ENCODE assay signal across 8 cellular contexts in the genomic region with DNA sequence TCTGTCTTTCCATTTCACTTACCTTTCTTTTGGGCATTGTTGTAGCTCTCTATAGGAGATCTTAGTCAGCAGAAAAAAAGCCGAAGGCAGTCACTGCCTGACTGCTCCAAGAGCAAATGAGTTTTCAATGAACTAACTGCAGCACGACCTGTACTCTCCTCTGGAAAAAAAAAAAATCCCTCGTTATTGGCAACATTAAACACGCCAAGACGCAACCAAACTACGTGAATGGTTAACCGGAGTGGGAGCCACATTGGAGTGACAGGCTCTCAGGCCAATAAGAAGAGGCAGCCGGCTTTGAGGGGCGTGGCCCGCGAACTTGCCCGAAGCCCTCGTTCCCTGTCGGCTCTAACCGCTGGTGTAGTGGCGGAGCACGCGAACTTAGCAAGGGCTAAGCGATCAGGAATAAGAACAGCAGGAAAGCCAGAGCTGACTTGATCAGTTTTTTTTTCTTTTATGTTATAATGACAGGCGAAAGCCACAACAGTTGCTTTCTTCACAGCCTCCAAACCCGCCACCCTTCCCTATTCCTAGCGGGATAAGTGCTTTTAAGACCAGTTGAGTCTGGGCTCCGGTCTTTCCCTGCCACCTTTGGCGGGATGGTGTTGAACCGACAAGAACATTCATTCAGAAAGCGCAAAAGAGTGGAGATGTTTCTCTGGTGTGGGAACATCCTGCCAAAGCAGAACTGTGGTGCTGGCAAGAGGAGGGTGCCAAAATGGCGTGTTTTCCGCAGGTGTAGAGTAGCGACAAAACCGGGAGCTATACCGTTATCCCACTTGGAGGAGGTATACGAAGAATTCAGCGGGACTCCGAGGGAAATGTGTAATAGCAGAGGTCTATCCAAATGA.
A peak's percentile ranks its signal among the peaks of the same experiment; 100 is the strongest.
DNase-seq lines count a peak whose midpoint lies in the region; ATAC-seq and TF ChIP-seq lines count a peak whose summit lies in the region.

No MANE protein-coding gene starts in this region.

- intact Hi-C loops in mucosa of descending colon (cut with DNase I, micrococcal nuclease), result no loop called here

- peak overlapping the region; percentile 34; the same call in 1 of the 2 replicates for H3K27ac ChIP-seq in C4-2B
- H3K27ac ChIP-seq in OCI-LY3 (ENCODE audit: low read length), result no peak overlapping the region

- H3K9me3 ChIP-seq in OCI-LY3 (ENCODE audit: insufficient read depth, low read length) (no peaks in the 10 kb centered on the region), mucosa of descending colon (no peaks in the 10 kb centered on the region)

- H3K36me3 ChIP-seq in OCI-LY3 (replicated peaks; ENCODE audit: low read depth, low read length), result no peaks in the 10 kb centered on the region
- no peaks in the 10 kb centered on the region for H3K36me3 ChIP-seq in mucosa of descending colon (ENCODE audit: low read depth)

- peak; percentile 85 for TF ChIP-seq POLR2A in erythroblast (IDR thresholded peaks at IDR 0.05; ENCODE audit: low read length)

- peaks cover 4% of the 10 kb centered on the region; the same call in 1 of the 2 replicates for H3K4me1 ChIP-seq in OCI-LY3 (ENCODE audit: low read length)
- no peaks in the 10 kb centered on the region for H3K4me1 ChIP-seq in mucosa of descending colon (ENCODE audit: low read depth)

- H2AFZ ChIP-seq in OCI-LY3 (ENCODE audit: low read depth, low read length), result peak overlapping the region; percentile 97

- H3K4me3 ChIP-seq in OCI-LY3 (ENCODE audit: low read length) (peak overlapping the region; percentile 82), mucosa of descending colon (no peak overlapping the region)

- peak overlapping the region; percentile 46 for H3K9ac ChIP-seq in OCI-LY3 (ENCODE audit: low read length)

- peak overlapping the region; percentile 96 for H3K4me2 ChIP-seq in OCI-LY3 (ENCODE audit: low read length)

- DNase-seq in activated T-cell treated with anti-CD3 and anti-CD28 coated beads for 4 hours (peak; percentile 78), erythroblast (lab: John Stamatoyannopoulos, UW) (peak; percentile 94 to 96), mucosa of descending colon (peak; percentile 91 to 93 (median 93))
- peak; percentile 64 to 76 for DNase-seq in stimulated activated CD8-positive, alpha-beta memory T cell treated with anti-CD3 and anti-CD28 coated beads, Interleukin-2, amount 100 ng/mL, for 48 hours (ENCODE audit: low read depth in 2 of 2)

- peak; percentile 92 for ATAC-seq in GM19395 (IDR thresholded peaks at IDR 0.05; ENCODE audit: unreplicated experiment)
- ATAC-seq in HG03521 (IDR thresholded peaks at IDR 0.05; ENCODE audit: unreplicated experiment), result peak; percentile 98
- peak; percentile 98 for ATAC-seq in mucosa of descending colon

- H3K79me2 ChIP-seq in OCI-LY3 (ENCODE audit: low read length), result no peaks in the 10 kb centered on the region

- no peaks in the 10 kb centered on the region for H3K27me3 ChIP-seq in OCI-LY3 (ENCODE audit: low read depth, low read length)

- H4K20me1 ChIP-seq in OCI-LY3 (ENCODE audit: insufficient read depth, low read length), result no peaks in the 10 kb centered on the region

- TF ChIP-seq CTCF in C4-2B (conservative IDR thresholded peaks at IDR 0.05) (no peak), OCI-LY3 (IDR thresholded peaks at IDR 0.05; ENCODE audit: low read depth, low read length) (no peak), mucosa of descending colon (IDR thresholded peaks at IDR 0.05) (no peak)
